In the genomic region with DNA sequence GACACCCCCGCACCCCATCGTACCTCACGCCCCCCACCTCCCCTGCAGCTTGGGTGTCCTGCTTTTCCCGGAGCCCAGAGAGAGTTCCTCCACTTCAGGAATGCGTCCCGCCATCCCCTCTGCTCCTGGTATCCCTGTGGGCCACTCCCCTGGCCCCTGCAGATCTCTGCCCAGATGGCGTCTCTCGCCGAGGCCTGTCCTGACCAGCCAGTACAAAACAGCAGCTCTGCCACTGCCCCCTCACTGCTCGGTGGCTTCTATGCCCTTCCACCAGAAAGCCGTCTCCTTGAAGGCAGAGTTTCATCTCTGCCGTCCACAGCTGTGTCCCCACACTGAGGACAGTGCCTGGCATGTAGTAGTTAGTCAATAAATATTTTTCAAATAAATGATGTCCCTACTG, we compare ENCODE assay signal across 9 cellular contexts. TPM values are rescaled to one million over a fixed set of nuclear protein-coding genes. Genes with fewer than 3 reads are reported as not detected.
"Had no signal": no experiment of that assay in that cellular context is flagged by ENCODE, and none has a peak within 500 bp of the region (broad histone marks: within the 10 kb centered on the region; RNA-seq: fewer than 3 reads in every experiment).

No MANE protein-coding gene starts in this region.

RNA-seq across cellular contexts. Expression of a gene that starts 38.7 kb away (rescaled TPM):
- total RNA-seq: activated CD4-positive, alpha-beta memory T cell treated with anti-CD3 and anti-CD28 coated beads for 36 hours; activated CD4-positive, alpha-beta T cell treated with anti-CD3 and anti-CD28 coated beads, Interleukin-2, amount 10 ng/mL, durations not matched to agents 7 days and 5 days; activated CD8-positive, alpha-beta memory T cell treated with anti-CD3 and anti-CD28 coated beads for 36 hours; activated naive CD8-positive, alpha-beta T cell treated with anti-CD3 and anti-CD28 coated beads, Interleukin-2, amount 10 ng/mL, durations not matched to agents 7 days and 5 days; breast epithelium; K562; OCI-LY7; Right ventricle myocardium inferior; T-cell had no signal
- polyA plus RNA-seq: K562 had no signal
